In the genomic region with DNA sequence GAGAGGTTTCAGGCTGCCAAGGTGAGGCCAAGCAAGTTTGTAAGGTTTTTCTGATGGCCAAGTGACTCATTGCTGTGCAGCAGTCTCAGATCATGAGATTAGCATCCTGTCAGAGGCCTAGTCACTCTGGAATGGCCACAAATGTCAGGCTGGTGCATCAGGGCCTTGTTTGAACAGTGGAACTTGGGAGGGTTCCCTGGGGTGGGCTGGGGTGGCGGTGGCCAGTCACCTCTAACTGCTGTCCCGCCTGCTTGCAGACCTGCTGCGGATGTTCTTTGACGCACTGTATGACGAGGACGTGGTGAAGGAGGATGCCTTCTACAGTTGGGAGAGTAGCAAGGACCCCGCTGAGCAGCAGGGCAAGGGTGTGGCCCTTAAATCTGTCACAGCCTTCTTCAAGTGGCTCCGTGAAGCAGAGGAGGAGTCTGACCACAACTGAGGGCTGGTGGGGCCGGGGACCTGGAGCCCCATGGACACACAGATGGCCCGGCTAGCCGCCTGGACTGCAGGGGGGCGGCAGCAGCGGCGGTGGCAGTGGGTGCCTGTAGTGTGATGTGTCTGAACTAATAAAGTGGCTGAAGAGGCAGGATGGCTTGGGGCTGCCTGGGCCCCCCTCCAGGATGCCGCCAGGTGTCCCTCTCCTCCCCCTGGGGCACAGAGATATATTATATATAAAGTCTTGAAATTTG, we compare ENCODE assay signal across 8 cellular contexts. TPM values are rescaled to one million over a fixed set of nuclear protein-coding genes. Genes with fewer than 3 reads are reported as not detected.
DNase-seq lines count a peak whose midpoint lies in the region; FAIRE-seq and TF ChIP-seq lines count a peak whose summit lies in the region.

No MANE protein-coding gene starts in this region.

- H3K27me3 Mint-ChIP-seq in activated naive CD8-positive, alpha-beta T cell treated with anti-CD3 and anti-CD28 coated beads for 36 hours = no peaks in the 10 kb centered on the region

- H3K9me2 ChIP-seq in OCI-LY1 (ENCODE audit: low read depth, low read length) = no peaks in the 10 kb centered on the region

- H3K36me3 Mint-ChIP-seq in activated naive CD8-positive, alpha-beta T cell treated with anti-CD3 and anti-CD28 coated beads for 36 hours = peaks cover 43% of the 10 kb centered on the region

- H3K79me2 ChIP-seq in OCI-LY1 (ENCODE audit: insufficient read depth, low read length) = no peaks in the 10 kb centered on the region

- H3K9me3 ChIP-seq in OCI-LY1 (ENCODE audit: low read length) (no peaks in the 10 kb centered on the region), kidney (ENCODE audit: control insufficient read depth in 1 of 2, low read length in 2 of 2) (no peaks in the 10 kb centered on the region), stomach (no peaks in the 10 kb centered on the region)

- no peak for FAIRE-seq in kidney (lab: Jason Lieb, UNC)

- H3K4me1 ChIP-seq in OCI-LY1 (ENCODE audit: insufficient read depth, low read length, severe bottlenecking) = peaks cover 16% of the 10 kb centered on the region
- H3K4me1 ChIP-seq in kidney (ENCODE audit: control insufficient read depth in 1 of 2, insufficient read depth in 1 of 2, low read depth in 1 of 2, low read length in 2 of 2) = peaks cover 11 to 29% of the 10 kb centered on the region in 2 donors
- H3K4me1 ChIP-seq in stomach = peaks cover 34 to 77% (median 41%) of the 10 kb centered on the region in 4 donors

- H3K4me2 ChIP-seq in OCI-LY1 (ENCODE audit: low read length) = no peak overlapping the region

- intact Hi-C loops in kidney (cut with DNase I) = no loop called here
- intact Hi-C loops in stomach (cut with DNase I; ENCODE audit: low total_unique reads) = no loop called here
- intact Hi-C loops in head of caudate nucleus (cut with DNase I) = no loop called here

- peaks cover 19% of the 10 kb centered on the region; the same call in 1 of the 2 replicates for H3F3A ChIP-seq in OCI-LY1 (ENCODE audit: insufficient read depth, low read length)

- TF ChIP-seq EP300 in stomach (IDR thresholded peaks at IDR 0.05) = no peak

- no peak for TF ChIP-seq CTCF in AG10803 (conservative IDR thresholded peaks at IDR 0.05; ENCODE audit: low read length)
- TF ChIP-seq CTCF in OCI-LY1 (IDR thresholded peaks at IDR 0.05; ENCODE audit: low read length) = no peak
- TF ChIP-seq CTCF in kidney (IDR thresholded peaks at IDR 0.05; ENCODE audit: borderline replicate concordance, extremely low read depth, insufficient read depth) = no peak
- TF ChIP-seq CTCF in stomach (IDR thresholded peaks at IDR 0.05) = no peak

- no peak overlapping the region for H2AFZ ChIP-seq in OCI-LY1 (ENCODE audit: low read length)

- peak overlapping the region; percentile 32 for H3K4me3 Mint-ChIP-seq in activated naive CD8-positive, alpha-beta T cell treated with anti-CD3 and anti-CD28 coated beads for 36 hours

- H3K27ac ChIP-seq in OCI-LY1 (ENCODE audit: low read depth, low read length, poor library complexity, severe bottlenecking) (peak overlapping the region; percentile 57), kidney (ENCODE audit: low read depth in 2 of 2, low read length in 2 of 2) (peak overlapping the region; percentile 14 to 95), stomach (peak overlapping the region; percentile 43 to 99 (median 98))

- WGBS in stomach, 5 donors = 66 to 78% (median 72%) methylated on average over 15 of the region's 15 CpGs

- DNase-seq in AG10803 (ENCODE audit: low read depth) (peak; percentile 67), kidney (peak; percentile 73), stomach (no peak), head of caudate nucleus (no peak), NCI-H2171 treated with DMSO at 0.1 percent for 48 hours (lab: John Stamatoyannopoulos, UW) (no peak), GM19238 (ENCODE audit: insufficient read length, low spot score) (no peak)
- DNase-seq in activated naive CD8-positive, alpha-beta T cell treated with anti-CD3 and anti-CD28 coated beads for 36 hours = peak; percentile 57

- peaks cover 45% of the 10 kb centered on the region for H3K4me1 Mint-ChIP-seq in activated naive CD8-positive, alpha-beta T cell treated with anti-CD3 and anti-CD28 coated beads for 36 hours

- H3K27me3 ChIP-seq in OCI-LY1 (ENCODE audit: insufficient read depth, low read length) = no peaks in the 10 kb centered on the region
- no peaks in the 10 kb centered on the region for H3K27me3 ChIP-seq in stomach

- H3K36me3 ChIP-seq in OCI-LY1 (ENCODE audit: insufficient read depth, low read length) (peaks cover 57% of the 10 kb centered on the region), kidney (ENCODE audit: control insufficient read depth in 1 of 2, insufficient read depth in 2 of 2, low read length in 2 of 2) (peaks cover 34 to 47% of the 10 kb centered on the region in 2 donors), stomach (peaks cover 50 to 58% (median 57%) of the 10 kb centered on the region in 4 donors)

- TF ChIP-seq POLR2A in stomach (IDR thresholded peaks at IDR 0.05) = no peak

- no peak overlapping the region for H3K9ac ChIP-seq in OCI-LY1 (ENCODE audit: low read length)
- H3K9ac ChIP-seq in kidney (ENCODE audit: low read length in 2 of 2) = no peak overlapping the region

- H3K9me3 Mint-ChIP-seq in activated naive CD8-positive, alpha-beta T cell treated with anti-CD3 and anti-CD28 coated beads for 36 hours = no peaks in the 10 kb centered on the region

- H3K4me3 ChIP-seq in AG10803 (ENCODE audit: low read length) (no peak overlapping the region), OCI-LY1 (ENCODE audit: low read depth, low read length, poor library complexity, severe bottlenecking) (no peak overlapping the region), kidney (ENCODE audit: low read length in 2 of 2) (no peak overlapping the region), stomach (no peak overlapping the region)

- peak overlapping the region; percentile 91 for H3K27ac Mint-ChIP-seq in activated naive CD8-positive, alpha-beta T cell treated with anti-CD3 and anti-CD28 coated beads for 36 hours

- H4K20me1 ChIP-seq in OCI-LY1 (ENCODE audit: insufficient read depth, low read length) = no peaks in the 10 kb centered on the region

RNA-seq across cellular contexts. Expression of a gene that starts 2.8 kb away (rescaled TPM):
- 1 to 10 TPM; 2.1 to 3.4 TPM for total RNA-seq in activated naive CD8-positive, alpha-beta T cell treated with anti-CD3 and anti-CD28 coated beads for 36 hours
- total RNA-seq in kidney (20.1 TPM), stomach (10 to 100 TPM in 3 of 5 donors, 1 to 10 TPM in 2; 1.8 to 73.2 (median 28.8) TPM)
- polyA plus RNA-seq in kidney (ENCODE audit: insufficient read depth, low read depth, low replicate concordance) (14.0 TPM), stomach (10 to 100 TPM; 10.0 to 13.0 (median 12.5) TPM)

RNA-seq across cellular contexts. Expression of a gene that starts 20.2 kb away (rescaled TPM):
- 100 to 1,000 TPM; 644 to 660 TPM for total RNA-seq in activated naive CD8-positive, alpha-beta T cell treated with anti-CD3 and anti-CD28 coated beads for 36 hours
- 327 TPM for total RNA-seq in kidney
- 118 TPM for polyA plus RNA-seq in kidney (ENCODE audit: insufficient read depth, low read depth, low replicate concordance)
- total RNA-seq in stomach = 100 to 1,000 TPM; 167 to 572 (median 203) TPM
- 100 to 1,000 TPM in 2 of 3 donors, 10 to 100 TPM in 1; 86.5 to 171 (median 134) TPM for polyA plus RNA-seq in stomach

RNA-seq across cellular contexts. Expression of a gene that starts 26.8 kb away (rescaled TPM):
- total RNA-seq in activated naive CD8-positive, alpha-beta T cell treated with anti-CD3 and anti-CD28 coated beads for 36 hours = 1 to 10 TPM; 5.0 to 6.8 TPM
- total RNA-seq in kidney = 10.4 TPM
- polyA plus RNA-seq in kidney (ENCODE audit: insufficient read depth, low read depth, low replicate concordance) = 6.4 TPM
- total RNA-seq in stomach = 10 to 100 TPM in 2 of 5 donors, 1 to 10 TPM in 3; 4.2 to 34.5 (median 5.8) TPM
- 1 to 10 TPM; 2.1 to 5.1 (median 2.5) TPM for polyA plus RNA-seq in stomach

RNA-seq across cellular contexts. Expression of a gene that starts 26.9 kb away (rescaled TPM):
- total RNA-seq in activated naive CD8-positive, alpha-beta T cell treated with anti-CD3 and anti-CD28 coated beads for 36 hours = 100 to 1,000 TPM; 175 to 177 TPM
- total RNA-seq in kidney (82.0 TPM), stomach (100 to 1,000 TPM in 2 of 5 donors, 10 to 100 TPM in 3; 14.0 to 273 (median 85.0) TPM)
- polyA plus RNA-seq in kidney (ENCODE audit: insufficient read depth, low read depth, low replicate concordance) (157 TPM), stomach (100 to 1,000 TPM; 103 to 142 (median 116) TPM)

RNA-seq across cellular contexts. Expression of a gene that starts 35.6 kb away (rescaled TPM):
- total RNA-seq in activated naive CD8-positive, alpha-beta T cell treated with anti-CD3 and anti-CD28 coated beads for 36 hours = 100 to 1,000 TPM; 257 to 282 TPM
- total RNA-seq in kidney = 149 TPM
- 104 TPM for polyA plus RNA-seq in kidney (ENCODE audit: insufficient read depth, low read depth, low replicate concordance)
- 100 to 1,000 TPM; 124 to 239 (median 172) TPM for total RNA-seq in stomach
- polyA plus RNA-seq in stomach = 100 to 1,000 TPM in 1 of 3 donors, 10 to 100 TPM in 2; 73.0 to 119 (median 81.7) TPM

Comparison
In these comparisons a context has a peak if more than half of its experiments do, and no peak if none do; other contexts are left out.
1. DNase-seq: peak in AG10803 (single experiment), activated naive CD8-positive, alpha-beta T cell treated with anti-CD3 and anti-CD28 coated beads for 36 hours (single experiment) and kidney (single experiment); none in stomach (single experiment), head of caudate nucleus (0 of 42), NCI-H2171 treated with DMSO at 0.1 percent for 48 hours (single experiment) and GM19238 (single experiment).
2. Peak in every context shown above with its lines, with median percentiles within 50 percentile points of each other: H3K27ac ChIP-seq.